Comparison of ENCODE assay signal across 8 cellular contexts in the genomic region with DNA sequence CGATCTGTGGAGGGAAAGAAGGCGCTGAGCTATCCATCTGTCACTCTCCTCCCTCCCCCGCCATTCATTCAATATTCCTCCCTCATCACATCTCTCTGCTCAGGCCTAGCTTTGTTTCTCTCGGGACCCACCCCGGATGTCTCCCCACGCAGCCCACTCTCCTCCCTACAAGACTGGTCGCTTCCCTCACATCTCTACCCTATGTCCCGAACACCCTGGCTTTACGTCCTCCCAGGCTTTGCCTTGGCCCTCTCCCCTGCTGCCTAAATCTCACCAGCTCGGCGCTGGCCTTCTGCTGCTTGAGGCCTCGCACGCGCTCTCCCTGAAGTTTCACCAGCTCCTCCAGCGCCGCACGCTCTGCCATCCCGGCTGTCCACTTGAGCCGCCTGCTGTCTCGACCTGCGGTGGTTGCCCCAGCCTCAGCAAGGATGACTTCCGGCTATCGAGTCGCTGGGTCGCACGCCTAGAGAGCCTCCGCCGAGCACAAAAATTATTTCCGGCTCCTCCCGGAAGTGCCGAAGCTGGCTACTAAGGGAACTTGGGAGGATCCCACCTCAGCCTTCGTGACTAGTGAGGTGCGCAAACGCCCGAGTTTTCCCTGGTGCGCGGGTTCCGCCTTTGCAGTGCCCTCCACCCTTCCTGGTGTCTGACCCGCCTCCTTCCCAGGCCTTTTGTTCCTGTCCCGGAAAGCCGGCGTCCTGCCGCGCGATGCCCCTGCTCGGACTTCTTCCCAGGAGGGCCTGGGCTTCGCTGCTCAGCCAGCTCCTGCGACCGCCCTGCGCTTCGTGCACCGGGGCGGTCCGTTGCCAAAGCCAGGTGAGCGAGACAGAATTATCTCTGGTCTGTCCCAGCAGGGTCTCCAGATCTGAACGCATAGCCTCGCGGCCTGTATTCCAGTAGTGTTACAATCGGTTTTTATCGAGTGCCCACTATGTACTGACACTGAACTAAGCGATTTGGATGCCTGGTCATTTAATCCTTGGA. TPM values are rescaled to one million over a fixed set of nuclear protein-coding genes. Genes with fewer than 3 reads are reported as not detected.
DNase-seq lines count a peak whose midpoint lies in the region; ATAC-seq and TF ChIP-seq lines count a peak whose summit lies in the region.

A gene with protein sequence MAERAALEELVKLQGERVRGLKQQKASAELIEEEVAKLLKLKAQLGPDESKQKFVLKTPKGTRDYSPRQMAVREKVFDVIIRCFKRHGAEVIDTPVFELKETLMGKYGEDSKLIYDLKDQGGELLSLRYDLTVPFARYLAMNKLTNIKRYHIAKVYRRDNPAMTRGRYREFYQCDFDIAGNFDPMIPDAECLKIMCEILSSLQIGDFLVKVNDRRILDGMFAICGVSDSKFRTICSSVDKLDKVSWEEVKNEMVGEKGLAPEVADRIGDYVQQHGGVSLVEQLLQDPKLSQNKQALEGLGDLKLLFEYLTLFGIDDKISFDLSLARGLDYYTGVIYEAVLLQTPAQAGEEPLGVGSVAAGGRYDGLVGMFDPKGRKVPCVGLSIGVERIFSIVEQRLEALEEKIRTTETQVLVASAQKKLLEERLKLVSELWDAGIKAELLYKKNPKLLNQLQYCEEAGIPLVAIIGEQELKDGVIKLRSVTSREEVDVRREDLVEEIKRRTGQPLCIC (minus strand): TSS at position 430 of the 984 bp plus-strand sequence. CDS start 66 bp downstream, at position 364.
A gene with protein sequence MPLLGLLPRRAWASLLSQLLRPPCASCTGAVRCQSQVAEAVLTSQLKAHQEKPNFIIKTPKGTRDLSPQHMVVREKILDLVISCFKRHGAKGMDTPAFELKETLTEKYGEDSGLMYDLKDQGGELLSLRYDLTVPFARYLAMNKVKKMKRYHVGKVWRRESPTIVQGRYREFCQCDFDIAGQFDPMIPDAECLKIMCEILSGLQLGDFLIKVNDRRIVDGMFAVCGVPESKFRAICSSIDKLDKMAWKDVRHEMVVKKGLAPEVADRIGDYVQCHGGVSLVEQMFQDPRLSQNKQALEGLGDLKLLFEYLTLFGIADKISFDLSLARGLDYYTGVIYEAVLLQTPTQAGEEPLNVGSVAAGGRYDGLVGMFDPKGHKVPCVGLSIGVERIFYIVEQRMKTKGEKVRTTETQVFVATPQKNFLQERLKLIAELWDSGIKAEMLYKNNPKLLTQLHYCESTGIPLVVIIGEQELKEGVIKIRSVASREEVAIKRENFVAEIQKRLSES (plus strand): TSS at position 515 of the 984 bp plus-strand sequence. CDS start 194 bp downstream, at position 709.

- H3K9me2 ChIP-seq in PC-9 (ENCODE audit: insufficient read depth): no peaks in the 10 kb centered on the region

- H3K27me3 ChIP-seq in PC-9 (ENCODE audit: insufficient read depth, low read depth) (no peaks in the 10 kb centered on the region), mucosa of rectum (ENCODE audit: control insufficient read depth in 2 of 2, insufficient read depth in 2 of 2, low read length in 2 of 2) (no peaks in the 10 kb centered on the region)

- H3K4me3 ChIP-seq in PC-9: peak within 1 kb of the TSS; percentile 96
- peak within 1 kb of the TSS; percentile 93 to 94 for H3K4me3 ChIP-seq in mucosa of rectum (ENCODE audit: low read length in 2 of 2)

- POLR2A ChIA-PET in PC-9 (lab: Charles Lee; ENCODE audit: unreplicated experiment): interaction anchor here (0.6 to 1.5 kb wide), 5 partner anchors 9 to 1018 kb away, joined by 3 to 11 read pairs (median 4); a partner anchor contains a TSS

- TF ChIP-seq CTCF in PC-9 (conservative IDR thresholded peaks at IDR 0.05): no peak

- DNase-seq in DMS114 treated with DMSO at 0.1 percent for 48 hours (lab: John Stamatoyannopoulos, UW; ENCODE audit: unreplicated experiment) (peak; percentile 90), PC-9 (peak; percentile 93 to 96), erythroblast (lab: John Stamatoyannopoulos, UW) (peak; percentile 94)
- DNase-seq in activated T-cell treated with anti-CD3 and anti-CD28 coated beads, Interleukin-2, amount 50 U/mL, for 24 hours: peak; percentile 88
- DNase-seq in stimulated activated CD8-positive, alpha-beta memory T cell treated with anti-CD3 and anti-CD28 coated beads, Interleukin-4, amount 100 ng/mL, for 48 hours: peak; percentile 90

- peak within 1 kb of the TSS; percentile 98 for H2AFZ ChIP-seq in PC-9

- H3K36me3 ChIP-seq in PC-9 (ENCODE audit: low read depth) (peaks cover 19% of the 10 kb centered on the region; the same call in 1 of the 2 replicates), mucosa of rectum (ENCODE audit: control insufficient read depth in 2 of 2, insufficient read depth in 2 of 2, low read length in 2 of 2) (peaks cover 31% of the 10 kb centered on the region in 2 donors)

- peaks cover 54% of the 10 kb centered on the region for H3K79me2 ChIP-seq in PC-9 (ENCODE audit: low read depth)

- ATAC-seq in GM21529 (IDR thresholded peaks at IDR 0.05; ENCODE audit: unreplicated experiment): peak; percentile 96

- H3K27ac ChIP-seq in PC-9 (peak within 1 kb of the TSS; percentile 68), mucosa of rectum (ENCODE audit: low read depth in 2 of 2, low read length in 2 of 2) (peak within 1 kb of the TSS; percentile 87 to 92)

- peak within 1 kb of the TSS; percentile 80 to 92 for H3K9ac ChIP-seq in mucosa of rectum (ENCODE audit: low read depth in 1 of 2, low read length in 2 of 2)

- H3K4me1 Mint-ChIP-seq in IgD-negative memory B cell: peaks cover 22 to 28% (median 27%) of the 10 kb centered on the region in 3 donors
- H3K4me1 Mint-ChIP-seq in activated T-cell treated with anti-CD3 and anti-CD28 coated beads, Interleukin-2, amount 50 U/mL, for 24 hours (ENCODE audit: low read depth): peaks cover 48% of the 10 kb centered on the region

- H3K27ac Mint-ChIP-seq in IgD-negative memory B cell: peak within 1 kb of the TSS; percentile 67 to 99 (median 96)
- peak within 1 kb of the TSS; percentile 99 for H3K27ac Mint-ChIP-seq in activated T-cell treated with anti-CD3 and anti-CD28 coated beads, Interleukin-2, amount 50 U/mL, for 24 hours

- peak within 1 kb of the TSS; percentile 93 to 100 (median 97) for H3K4me3 Mint-ChIP-seq in IgD-negative memory B cell
- peak within 1 kb of the TSS; percentile 97 for H3K4me3 Mint-ChIP-seq in activated T-cell treated with anti-CD3 and anti-CD28 coated beads, Interleukin-2, amount 50 U/mL, for 24 hours

- H4K20me1 ChIP-seq in PC-9 (ENCODE audit: insufficient read depth): 0 out of 2 replicates have a peak, but pooled peaks cover 4% of the 10 kb centered on the region

- intact Hi-C loops in PC-9 (cut with micrococcal nuclease; ENCODE audit: unreplicated experiment): loop anchor here (1.0 kb wide), 1 partner anchor 19 kb away; no protein-coding TSS in a partner anchor

- peak within 1 kb of the TSS; percentile 92 for H3K4me2 ChIP-seq in PC-9

- peak; percentile 92 for TF ChIP-seq POLR2A in erythroblast (IDR thresholded peaks at IDR 0.05; ENCODE audit: low read length)

- CTCF ChIA-PET in PC-9 (lab: Charles Lee): interaction anchor here (0.6 kb wide), 2 partner anchors 29 to 910 kb away, joined by 3 read pairs; no protein-coding TSS in a partner anchor

- TSS peak; percentile 74 for BruUV-seq in PC-9 (replicated peaks; lab: Mats Ljungman, UMichigan)

- H3K27me3 Mint-ChIP-seq in IgD-negative memory B cell: no peaks in the 10 kb centered on the region
- H3K27me3 Mint-ChIP-seq in activated T-cell treated with anti-CD3 and anti-CD28 coated beads, Interleukin-2, amount 50 U/mL, for 24 hours: no peaks in the 10 kb centered on the region

- H3K9me3 ChIP-seq in PC-9 (ENCODE audit: insufficient read depth, low read depth): no peaks in the 10 kb centered on the region
- H3K9me3 ChIP-seq in mucosa of rectum (ENCODE audit: control insufficient read depth in 2 of 2, low read length in 2 of 2): no peaks in the 10 kb centered on the region

- H3K36me3 Mint-ChIP-seq in IgD-negative memory B cell: peaks cover 3% of the 10 kb centered on the region
- peaks cover 79% of the 10 kb centered on the region for H3K36me3 Mint-ChIP-seq in activated T-cell treated with anti-CD3 and anti-CD28 coated beads, Interleukin-2, amount 50 U/mL, for 24 hours (ENCODE audit: low read depth)

- no peaks in the 10 kb centered on the region for H3K9me3 Mint-ChIP-seq in IgD-negative memory B cell
- H3K9me3 Mint-ChIP-seq in activated T-cell treated with anti-CD3 and anti-CD28 coated beads, Interleukin-2, amount 50 U/mL, for 24 hours: no peaks in the 10 kb centered on the region

- peaks cover 21% of the 10 kb centered on the region for H3F3A ChIP-seq in PC-9 (ENCODE audit: insufficient read depth, low read depth)

- H3K4me1 ChIP-seq in PC-9 (replicated peaks; ENCODE audit: insufficient read depth): peaks cover 25% of the 10 kb centered on the region
- H3K4me1 ChIP-seq in mucosa of rectum (ENCODE audit: control insufficient read depth in 2 of 2, insufficient read depth in 2 of 2, low read length in 2 of 2): peaks cover 10 to 11% of the 10 kb centered on the region in 2 donors

RNA-seq across cellular contexts. Expression of the first gene that starts in this region (rescaled TPM):
- 43.4 TPM for polyA plus RNA-seq in IgD-negative memory B cell
- 52.0 and 64.3 TPM in 2 replicates for total RNA-seq in PC-9 (2021)

RNA-seq across cellular contexts. Expression of the second gene that starts in this region (rescaled TPM):
- polyA plus RNA-seq in IgD-negative memory B cell: 19.0 TPM
- 28.8 and 31.1 TPM in 2 replicates for total RNA-seq in PC-9 (2021)

Comparison
In these comparisons a context has a peak if more than half of its experiments do, and no peak if none do; other contexts are left out.
1. Peak in every context shown above with its lines: DNase-seq, ATAC-seq, H3K4me3 ChIP-seq and H3K27ac ChIP-seq.